Comparison of ENCODE assay signal across 9 cellular contexts in genomic region chr7:39952791-39953190, GRCh38. TPM values are rescaled to one million over a fixed set of nuclear protein-coding genes. Genes with fewer than 3 reads are reported as not detected.
DNase-seq lines count a peak whose midpoint lies in the region; ATAC-seq lines count a peak whose summit lies in the region.
"Had no signal": no experiment of that assay in that cellular context is flagged by ENCODE, and none has a peak within 500 bp of the region (broad histone marks: within the 10 kb centered on the region; RNA-seq: fewer than 3 reads in every experiment).

No MANE protein-coding gene starts in this region.

- DNase-seq in activated CD4-positive, alpha-beta T cell treated with anti-CD3 and anti-CD28 coated beads for 36 hours = no peak
- no peak for DNase-seq in activated CD4-positive, alpha-beta T cell treated with anti-CD3 and anti-CD28 coated beads for 1 hour
- DNase-seq in activated CD8-positive, alpha-beta T cell treated with anti-CD3 and anti-CD28 coated beads, Interleukin-2, amount 10 ng/mL, durations not matched to agents 7 days and 5 days = no peak
- DNase-seq in GDM1 (lab: John Stamatoyannopoulos, UW) (no peak), D341Med (ENCODE audit: low spot score) (no peak), NCI-H774 (lab: John Stamatoyannopoulos, UW) (no peak)

- peaks cover 6% of the 10 kb centered on the region; the same call in 1 of the 2 replicates for H3K4me1 ChIP-seq in iPS-20b (ENCODE audit: insufficient read depth, low read length)
- peaks cover 2 to 53% (median 51%) of the 10 kb centered on the region in 5 donors for H3K4me1 ChIP-seq in subcutaneous abdominal adipose tissue (ENCODE audit: control insufficient read depth in 5 of 5, insufficient read depth in 5 of 5, low read length in 5 of 5)

- H3K27ac ChIP-seq in iPS-20b (ENCODE audit: low read length) (no peak overlapping the region), subcutaneous abdominal adipose tissue (ENCODE audit: low read depth, low read length) (peak overlapping the region; percentile 94)
- H3K27ac ChIP-seq: C4-2B had no signal

- H3K27me3 Mint-ChIP-seq in activated CD4-positive, alpha-beta T cell treated with anti-CD3 and anti-CD28 coated beads for 36 hours = no peaks in the 10 kb centered on the region
- H3K27me3 Mint-ChIP-seq in activated CD8-positive, alpha-beta T cell treated with anti-CD3 and anti-CD28 coated beads, Interleukin-2, amount 10 ng/mL, durations not matched to agents 7 days and 5 days (ENCODE audit: low read depth) = no peaks in the 10 kb centered on the region

- intact Hi-C loops in activated CD4-positive, alpha-beta T cell treated with anti-CD3 and anti-CD28 coated beads for 36 hours (cut with DNase I, micrococcal nuclease) = loop anchor here (5.0 to 10.0 kb wide), 2 partner anchors 220 to 1778 kb away; partner anchors contain the start of gene STARD3NL (in 1 of the 2)

- CTCF ChIA-PET in activated CD4-positive, alpha-beta T cell treated with anti-CD3 and anti-CD28 coated beads for 36 hours (lab: Charles Lee) = interaction anchor here (2.2 kb wide), 1 partner anchor 100 kb away, joined by 22 read pairs; no protein-coding TSS in a partner anchor
- CTCF ChIA-PET in activated CD8-positive, alpha-beta T cell treated with anti-CD3 and anti-CD28 coated beads, Interleukin-2, amount 10 ng/mL, durations not matched to agents 7 days and 5 days (lab: Charles Lee) = interaction anchor here (1.9 to 6.3 kb wide), 5 partner anchors 20 to 181 kb away, joined by 6 to 70 read pairs (median 17); partner anchors contain the start of genes MPLKIP and SUGCT

- H3K36me3 ChIP-seq in iPS-20b (ENCODE audit: insufficient read depth, low read depth, low read length) = no peaks in the 10 kb centered on the region
- H3K36me3 ChIP-seq in subcutaneous abdominal adipose tissue (ENCODE audit: control insufficient read depth in 5 of 5, insufficient read depth in 5 of 5, low read length in 5 of 5) = no peaks in the 10 kb centered on the region

- no peak for ATAC-seq in activated CD4-positive, alpha-beta T cell treated with anti-CD3 and anti-CD28 coated beads for 36 hours
- no peak for ATAC-seq in activated CD8-positive, alpha-beta T cell treated with anti-CD3 and anti-CD28 coated beads, Interleukin-2, amount 10 ng/mL, durations not matched to agents 7 days and 5 days

- H3K9ac ChIP-seq in iPS-20b (ENCODE audit: low read depth, low read length) (peak overlapping the region; percentile 85; the same call in 1 of the 2 replicates), subcutaneous abdominal adipose tissue (ENCODE audit: low read length in 5 of 5) (peak overlapping the region; percentile 85 to 98 (median 97))

- peaks cover 29% of the 10 kb centered on the region for H3K36me3 Mint-ChIP-seq in activated CD4-positive, alpha-beta T cell treated with anti-CD3 and anti-CD28 coated beads for 36 hours (ENCODE audit: low read depth)
- peaks cover 49% of the 10 kb centered on the region for H3K36me3 Mint-ChIP-seq in activated CD8-positive, alpha-beta T cell treated with anti-CD3 and anti-CD28 coated beads, Interleukin-2, amount 10 ng/mL, durations not matched to agents 7 days and 5 days (ENCODE audit: low read depth)

- H3K4me3 Mint-ChIP-seq in activated CD4-positive, alpha-beta T cell treated with anti-CD3 and anti-CD28 coated beads for 36 hours = peak overlapping the region; percentile 93
- H3K4me3 Mint-ChIP-seq in activated CD8-positive, alpha-beta T cell treated with anti-CD3 and anti-CD28 coated beads, Interleukin-2, amount 10 ng/mL, durations not matched to agents 7 days and 5 days = peak overlapping the region; percentile 99

- peak overlapping the region; percentile 91 for H3K27ac Mint-ChIP-seq in activated CD4-positive, alpha-beta T cell treated with anti-CD3 and anti-CD28 coated beads for 36 hours
- peak overlapping the region; percentile 78 for H3K27ac Mint-ChIP-seq in activated CD8-positive, alpha-beta T cell treated with anti-CD3 and anti-CD28 coated beads, Interleukin-2, amount 10 ng/mL, durations not matched to agents 7 days and 5 days

- peak overlapping the region; percentile 93 for H3K4me3 ChIP-seq in iPS-20b (ENCODE audit: low read length)
- peak overlapping the region in 4 of 5 donors; percentile 80 to 96 (median 94) for H3K4me3 ChIP-seq in subcutaneous abdominal adipose tissue (ENCODE audit: low read depth in 1 of 5, low read length in 5 of 5)

- H3K9me3 ChIP-seq in iPS-20b (ENCODE audit: insufficient read depth, low read depth, low read length) = no peaks in the 10 kb centered on the region
- no peaks in the 10 kb centered on the region for H3K9me3 ChIP-seq in subcutaneous abdominal adipose tissue (ENCODE audit: control insufficient read depth in 5 of 5, low read length in 5 of 5)

- peaks cover 48% of the 10 kb centered on the region for H3K4me1 Mint-ChIP-seq in activated CD4-positive, alpha-beta T cell treated with anti-CD3 and anti-CD28 coated beads for 36 hours
- H3K4me1 Mint-ChIP-seq in activated CD8-positive, alpha-beta T cell treated with anti-CD3 and anti-CD28 coated beads, Interleukin-2, amount 10 ng/mL, durations not matched to agents 7 days and 5 days (ENCODE audit: low read depth) = peaks cover 53% of the 10 kb centered on the region

- no peaks in the 10 kb centered on the region for H3K9me3 Mint-ChIP-seq in activated CD4-positive, alpha-beta T cell treated with anti-CD3 and anti-CD28 coated beads for 36 hours (ENCODE audit: low read depth)
- H3K9me3 Mint-ChIP-seq in activated CD8-positive, alpha-beta T cell treated with anti-CD3 and anti-CD28 coated beads, Interleukin-2, amount 10 ng/mL, durations not matched to agents 7 days and 5 days (ENCODE audit: insufficient read depth) = no peaks in the 10 kb centered on the region

- H3K27me3 ChIP-seq in iPS-20b (ENCODE audit: insufficient read depth, low read length) (no peaks in the 10 kb centered on the region), subcutaneous abdominal adipose tissue (ENCODE audit: control insufficient read depth in 5 of 5, insufficient read depth in 4 of 5, low read length in 5 of 5) (no peaks in the 10 kb centered on the region)

- POLR2A ChIA-PET in activated CD4-positive, alpha-beta T cell treated with anti-CD3 and anti-CD28 coated beads for 36 hours (lab: Charles Lee) = no interaction called here
- POLR2A ChIA-PET in activated CD8-positive, alpha-beta T cell treated with anti-CD3 and anti-CD28 coated beads, Interleukin-2, amount 10 ng/mL, durations not matched to agents 7 days and 5 days (lab: Charles Lee) = interaction anchor here (0.9 kb wide), 1 partner anchor 25 kb away, joined by 4 read pairs; no protein-coding TSS in a partner anchor

RNA-seq across cellular contexts. Expression of gene CDK13, which starts 2.7 kb away (rescaled TPM):
- total RNA-seq in activated CD4-positive, alpha-beta T cell treated with anti-CD3 and anti-CD28 coated beads for 36 hours = 10 to 100 TPM; 34.8 to 47.6 TPM
- 10 to 100 TPM; 46.7 to 49.0 TPM for total RNA-seq in activated CD8-positive, alpha-beta T cell treated with anti-CD3 and anti-CD28 coated beads, Interleukin-2, amount 10 ng/mL, durations not matched to agents 7 days and 5 days
